5 cellular contexts compared by ENCODE assay signal in genomic region chr17:48422060-48422459, GRCh38. TPM values are rescaled to one million over a fixed set of nuclear protein-coding genes. Genes with fewer than 3 reads are reported as not detected.
"Had no signal": no experiment of that assay in that cellular context is flagged by ENCODE, and none has a peak within 500 bp of the region (broad histone marks: within the 10 kb centered on the region; RNA-seq: fewer than 3 reads in every experiment).

No MANE protein-coding gene starts in this region.

RNA-seq across cellular contexts. Expression of gene SKAP1, which starts 8.0 kb away (rescaled TPM):
- total RNA-seq: lung microvascular endothelial cell, myocyte, pulmonary artery endothelial cell, right atrium auricular region had no signal
- polyA plus RNA-seq: keratinocyte had no signal
